In genomic region chr11:68349461-68350249, GRCh38 we compare ENCODE assay signal across 14 cellular contexts.
"Had no signal": no experiment of that assay in that cellular context is flagged by ENCODE, and none has a peak within 500 bp of the region (broad histone marks: within the 10 kb centered on the region; RNA-seq: fewer than 3 reads in every experiment).

No MANE protein-coding gene starts in this region.

- H3K36me3 ChIP-seq: cardiac muscle cell, ovary had no signal

- H3K27ac ChIP-seq: cardiac muscle cell, epithelial cell of prostate, ovary had no signal

- H3K9me3 ChIP-seq: ovary had no signal

- H3K4me3 ChIP-seq: cardiac muscle cell, ovary had no signal

- FAIRE-seq: astrocyte had no signal

- H3K27me3 ChIP-seq: cardiac muscle cell, ovary had no signal

- ATAC-seq: activated CD8-positive, alpha-beta T cell treated with anti-CD3 and anti-CD28 coated beads for 36 hours; effector memory CD8-positive, alpha-beta T cell; left colon; stimulated activated naive CD8-positive, alpha-beta T cell treated with anti-CD3 and anti-CD28 coated beads, Interleukin-15, amount 100 ng/mL, for 72 hours had no signal

- DNase-seq: activated CD4-positive, alpha-beta T cell treated with anti-CD3 and anti-CD28 coated beads for 1 hour; activated CD8-positive, alpha-beta memory T cell treated with anti-CD3 and anti-CD28 coated beads, Interleukin-2, amount 50 U/mL, for 4 hours; activated CD8-positive, alpha-beta T cell treated with anti-CD3 and anti-CD28 coated beads for 36 hours; effector memory CD8-positive, alpha-beta T cell; hypothalamus; left colon; ovary; stimulated activated CD4-positive, alpha-beta T cell treated with anti-CD3 and anti-CD28 coated beads, Interleukin-15, amount 100 ng/mL, for 24 hours; stimulated activated CD4-positive, alpha-beta T cell treated with anti-CD3 and anti-CD28 coated beads, Interleukin-4, amount 100 ng/mL, for 4 hours; stimulated activated naive CD8-positive, alpha-beta T cell treated with anti-CD3 and anti-CD28 coated beads, Interleukin-15, amount 100 ng/mL, for 72 hours; SW 1271 had no signal
